Comparison of ENCODE assay signal across 8 cellular contexts in genomic region chr3:125374996-125375941, GRCh38. TPM values are rescaled to one million over a fixed set of nuclear protein-coding genes. Genes with fewer than 3 reads are reported as not detected.
DNase-seq lines count a peak whose midpoint lies in the region; ATAC-seq lines count a peak whose summit lies in the region.

ZNF148 (minus strand) TSS chr3:125375325; CDS start chr3:125313640, 61,685 bp downstream.

- peaks cover 19% of the 10 kb centered on the region for H4K20me1 ChIP-seq in Karpas-422 (ENCODE audit: insufficient read depth, low read depth, low read length)

- intact Hi-C loops in activated T-helper 1 cell treated with anti-CD3 and anti-CD28 coated beads, Interleukin-12 subunit alpha, Interleukin-12 subunit beta, Interleukin-2, Interleukin-4 antibody, amounts not matched to agents 30 ng/mL and 10 ng/mL and 1 ng/mL, durations not matched to agents 14 hours and 24 hours and 36 hours (cut with micrococcal nuclease) = loop anchor here (1.0 to 10.0 kb wide), 12 partner anchors 18 to 1790 kb away; partner anchors contain the start of genes HACD2, OSBPL11, SNX4 and UMPS

- peak within 1 kb of the TSS; percentile 95 for H3K27ac Mint-ChIP-seq in activated T-helper 1 cell treated with anti-CD3 and anti-CD28 coated beads, Interleukin-12 subunit alpha, Interleukin-12 subunit beta, Interleukin-2, Interleukin-4 antibody, amounts not matched to agents 30 ng/mL and 10 ng/mL and 1 ng/mL, durations not matched to agents 14 hours and 24 hours and 36 hours
- peak within 1 kb of the TSS; percentile 95 to 99 (median 98) for H3K27ac Mint-ChIP-seq in naive B cell
- H3K27ac Mint-ChIP-seq in stimulated activated effector memory CD8-positive, alpha-beta T cell treated with anti-CD3 and anti-CD28 coated beads, Interleukin-12 subunit alpha, Interleukin-12 subunit beta, amount 100 ng/mL, for 72 hours = peak within 1 kb of the TSS; percentile 99

- peak within 1 kb of the TSS; percentile 97 for H3K9ac ChIP-seq in Karpas-422 (ENCODE audit: low read length)

- peaks cover 19% of the 10 kb centered on the region for H3K4me1 ChIP-seq in Karpas-422 (ENCODE audit: low read length)

- H3K4me2 ChIP-seq in Karpas-422 (ENCODE audit: low read depth, low read length, poor library complexity, severe bottlenecking) = peak within 1 kb of the TSS; percentile 89

- DNase-seq in DMS53 (lab: John Stamatoyannopoulos, UW) (peak; percentile 93), Karpas-422 (peak; percentile 97), RPMI7951 (ENCODE audit: low read depth) (peak; percentile 88), fibroblast of gingiva (ENCODE audit: low read depth) (peak; percentile 92), naive B cell (peak; percentile 90)
- DNase-seq in activated T-helper 1 cell treated with anti-CD3 and anti-CD28 coated beads, Interleukin-12 subunit alpha, Interleukin-12 subunit beta, Interleukin-2, Interleukin-4 antibody, amounts not matched to agents 30 ng/mL and 10 ng/mL and 1 ng/mL, durations not matched to agents 14 hours and 24 hours and 36 hours (ENCODE audit: low spot score) = peak; percentile 91
- peak; percentile 87 to 93 for DNase-seq in stimulated activated effector memory CD8-positive, alpha-beta T cell treated with anti-CD3 and anti-CD28 coated beads, Interleukin-12 subunit alpha, Interleukin-12 subunit beta, amount 100 ng/mL, for 72 hours (ENCODE audit: low spot score in 2 of 2)

- peak within 1 kb of the TSS; percentile 99 for H3K4me3 Mint-ChIP-seq in activated T-helper 1 cell treated with anti-CD3 and anti-CD28 coated beads, Interleukin-12 subunit alpha, Interleukin-12 subunit beta, Interleukin-2, Interleukin-4 antibody, amounts not matched to agents 30 ng/mL and 10 ng/mL and 1 ng/mL, durations not matched to agents 14 hours and 24 hours and 36 hours
- peak within 1 kb of the TSS; percentile 92 to 100 (median 96) for H3K4me3 Mint-ChIP-seq in naive B cell
- peak within 1 kb of the TSS; percentile 92 for H3K4me3 Mint-ChIP-seq in stimulated activated effector memory CD8-positive, alpha-beta T cell treated with anti-CD3 and anti-CD28 coated beads, Interleukin-12 subunit alpha, Interleukin-12 subunit beta, amount 100 ng/mL, for 72 hours

- peak within 1 kb of the TSS; percentile 97 for H3K4me3 ChIP-seq in Karpas-422 (ENCODE audit: low read length)

- peaks cover 33% of the 10 kb centered on the region for H3K4me1 Mint-ChIP-seq in activated T-helper 1 cell treated with anti-CD3 and anti-CD28 coated beads, Interleukin-12 subunit alpha, Interleukin-12 subunit beta, Interleukin-2, Interleukin-4 antibody, amounts not matched to agents 30 ng/mL and 10 ng/mL and 1 ng/mL, durations not matched to agents 14 hours and 24 hours and 36 hours (ENCODE audit: low read depth)
- peaks cover 38 to 53% (median 44%) of the 10 kb centered on the region in 3 donors for H3K4me1 Mint-ChIP-seq in naive B cell
- peaks cover 46% of the 10 kb centered on the region for H3K4me1 Mint-ChIP-seq in stimulated activated effector memory CD8-positive, alpha-beta T cell treated with anti-CD3 and anti-CD28 coated beads, Interleukin-12 subunit alpha, Interleukin-12 subunit beta, amount 100 ng/mL, for 72 hours

- H3K9me3 ChIP-seq in Karpas-422 (ENCODE audit: low read length) = no peaks in the 10 kb centered on the region

- H3K79me2 ChIP-seq in Karpas-422 (ENCODE audit: low read length) = peaks cover 51% of the 10 kb centered on the region

- peak within 1 kb of the TSS; percentile 31; the same call in 1 of the 2 replicates for H3K27ac ChIP-seq in Karpas-422 (ENCODE audit: low read length)

- peak; percentile 80 for ATAC-seq in GM21737 (IDR thresholded peaks at IDR 0.05; ENCODE audit: unreplicated experiment)
- ATAC-seq in naive B cell (ENCODE audit: low read depth in 2 of 2) = peak; percentile 91 to 92
- peak; percentile 97 for ATAC-seq in stimulated activated effector memory CD8-positive, alpha-beta T cell treated with anti-CD3 and anti-CD28 coated beads, Interleukin-12 subunit alpha, Interleukin-12 subunit beta, amount 100 ng/mL, for 72 hours

- no peaks in the 10 kb centered on the region for H3K27me3 ChIP-seq in Karpas-422 (ENCODE audit: low read length)

- H3K36me3 Mint-ChIP-seq in activated T-helper 1 cell treated with anti-CD3 and anti-CD28 coated beads, Interleukin-12 subunit alpha, Interleukin-12 subunit beta, Interleukin-2, Interleukin-4 antibody, amounts not matched to agents 30 ng/mL and 10 ng/mL and 1 ng/mL, durations not matched to agents 14 hours and 24 hours and 36 hours (ENCODE audit: low read depth) = peaks cover 7% of the 10 kb centered on the region
- H3K36me3 Mint-ChIP-seq in naive B cell = peaks cover 0 to 2% of the 10 kb centered on the region in 2 donors
- peaks cover 35% of the 10 kb centered on the region for H3K36me3 Mint-ChIP-seq in stimulated activated effector memory CD8-positive, alpha-beta T cell treated with anti-CD3 and anti-CD28 coated beads, Interleukin-12 subunit alpha, Interleukin-12 subunit beta, amount 100 ng/mL, for 72 hours

- H3K36me3 ChIP-seq in Karpas-422 (ENCODE audit: insufficient read depth, low read length) = peaks cover 4% of the 10 kb centered on the region; the same call in 1 of the 2 replicates

- peak within 1 kb of the TSS; percentile 18; the same call in 1 of the 2 replicates for H2AFZ ChIP-seq in Karpas-422 (ENCODE audit: low read length)

- no peaks in the 10 kb centered on the region for H3K27me3 Mint-ChIP-seq in activated T-helper 1 cell treated with anti-CD3 and anti-CD28 coated beads, Interleukin-12 subunit alpha, Interleukin-12 subunit beta, Interleukin-2, Interleukin-4 antibody, amounts not matched to agents 30 ng/mL and 10 ng/mL and 1 ng/mL, durations not matched to agents 14 hours and 24 hours and 36 hours (ENCODE audit: insufficient read depth)
- no peaks in the 10 kb centered on the region for H3K27me3 Mint-ChIP-seq in naive B cell

- H3K9me3 Mint-ChIP-seq in activated T-helper 1 cell treated with anti-CD3 and anti-CD28 coated beads, Interleukin-12 subunit alpha, Interleukin-12 subunit beta, Interleukin-2, Interleukin-4 antibody, amounts not matched to agents 30 ng/mL and 10 ng/mL and 1 ng/mL, durations not matched to agents 14 hours and 24 hours and 36 hours = no peaks in the 10 kb centered on the region
- no peaks in the 10 kb centered on the region for H3K9me3 Mint-ChIP-seq in naive B cell
- H3K9me3 Mint-ChIP-seq in stimulated activated effector memory CD8-positive, alpha-beta T cell treated with anti-CD3 and anti-CD28 coated beads, Interleukin-12 subunit alpha, Interleukin-12 subunit beta, amount 100 ng/mL, for 72 hours = no peaks in the 10 kb centered on the region

- H3K9me2 ChIP-seq in Karpas-422 (replicated peaks; ENCODE audit: insufficient read depth, low read length) = no peaks in the 10 kb centered on the region

RNA-seq across cellular contexts. Expression of gene ZNF148, which starts in this region (rescaled TPM):
- total RNA-seq in Karpas-422 (2014; rRNA removed; shearing (Covaris generic); ENCODE audit: low replicate concordance) = 29.2 and 53.8 TPM in 2 replicates
- total RNA-seq in RPMI7951 (2014; rRNA removed; shearing (Covaris generic)) = 23.2 and 30.3 TPM in 2 replicates
- total RNA-seq in activated T-helper 1 cell treated with anti-CD3 and anti-CD28 coated beads, Interleukin-12 subunit alpha, Interleukin-12 subunit beta, Interleukin-2, Interleukin-4 antibody, amounts not matched to agents 30 ng/mL and 10 ng/mL and 1 ng/mL, durations not matched to agents 14 hours and 24 hours and 36 hours = 34.7 and 38.5 TPM in 2 replicates
- 100 to 1,000 TPM in 2 of 6 donors, 10 to 100 TPM in 4; 81.2 to 102 (median 96.2) TPM for polyA plus RNA-seq in naive B cell (ENCODE audit: low read depth in 6 of 6)

Comparison
In these comparisons a context has a peak if more than half of its experiments do, and no peak if none do; other contexts are left out.
1. Peak in every context shown above with its lines: DNase-seq, ATAC-seq, H3K4me3 ChIP-seq and H3K27ac ChIP-seq.